30 cellular contexts compared by ENCODE assay signal in genomic region chr4:139200102-139200501, GRCh38.
"Had no signal": no experiment of that assay in that cellular context is flagged by ENCODE, and none has a peak within 500 bp of the region (broad histone marks: within the 10 kb centered on the region; RNA-seq: fewer than 3 reads in every experiment).

No MANE protein-coding gene starts in this region.

- H3K9me3 Mint-ChIP-seq: activated CD4-positive, alpha-beta memory T cell treated with anti-CD3 and anti-CD28 coated beads for 36 hours; activated CD4-positive, alpha-beta T cell treated with anti-CD3 and anti-CD28 coated beads, Interleukin-2, amount 10 ng/mL, durations not matched to agents 24 days and 14 days; activated naive CD4-positive, alpha-beta T cell treated with anti-CD3 and anti-CD28 coated beads, Interleukin-2, amount 10 ng/mL, durations not matched to agents 7 days and 5 days; activated naive CD4-positive, alpha-beta T cell treated with anti-CD3 and anti-CD28 coated beads, Interleukin-2, amount 50 U/mL, for 72 hours; activated naive CD8-positive, alpha-beta T cell treated with anti-CD3 and anti-CD28 coated beads, Interleukin-2, amount 10 ng/mL, durations not matched to agents 7 days and 5 days; activated T-cell treated with anti-CD3 and anti-CD28 coated beads, Interleukin-2, amount 50 U/mL, for 24 hours; central memory CD8-positive, alpha-beta T cell; effector memory CD8-positive, alpha-beta T cell; T-helper 2 cell treated with Interferon-gamma antibody and Interleukin-4, amounts not matched to agents 5 μg/mL and 100 μg/mL, for 36 hours had no signal

- H3K36me3 ChIP-seq: brain microvascular endothelial cell, esophagus muscularis mucosa, gastrocnemius medialis, heart left ventricle had no signal

- H3K4me1 Mint-ChIP-seq: activated CD4-positive, alpha-beta T cell treated with anti-CD3 and anti-CD28 coated beads for 36 hours; activated CD4-positive, alpha-beta T cell treated with anti-CD3 and anti-CD28 coated beads, Interleukin-2, amount 10 ng/mL, durations not matched to agents 24 days and 14 days; activated CD8-positive, alpha-beta memory T cell treated with anti-CD3 and anti-CD28 coated beads, Interleukin-2, amount 10 ng/mL, durations not matched to agents 7 days and 5 days; activated naive CD4-positive, alpha-beta T cell treated with anti-CD3 and anti-CD28 coated beads, Interleukin-2, amount 10 ng/mL, durations not matched to agents 7 days and 5 days; activated naive CD8-positive, alpha-beta T cell treated with anti-CD3 and anti-CD28 coated beads, Interleukin-2, amount 10 ng/mL, durations not matched to agents 7 days and 5 days; central memory CD8-positive, alpha-beta T cell had no signal

- H2AFZ ChIP-seq: hepatocyte had no signal

- H3K4me3 Mint-ChIP-seq: activated CD4-positive, alpha-beta memory T cell treated with anti-CD3 and anti-CD28 coated beads for 36 hours; activated CD4-positive, alpha-beta T cell treated with anti-CD3 and anti-CD28 coated beads for 36 hours; activated CD4-positive, alpha-beta T cell treated with anti-CD3 and anti-CD28 coated beads, Interleukin-2, amount 10 ng/mL, durations not matched to agents 24 days and 14 days; activated CD8-positive, alpha-beta memory T cell treated with anti-CD3 and anti-CD28 coated beads, Interleukin-2, amount 10 ng/mL, durations not matched to agents 7 days and 5 days; activated CD8-positive, alpha-beta T cell treated with anti-CD3 and anti-CD28 coated beads, Interleukin-2, amount 10 ng/mL, durations not matched to agents 7 days and 5 days; activated naive CD4-positive, alpha-beta T cell treated with anti-CD3 and anti-CD28 coated beads, Interleukin-2, amount 10 ng/mL, durations not matched to agents 7 days and 5 days; activated naive CD8-positive, alpha-beta T cell treated with anti-CD3 and anti-CD28 coated beads, Interleukin-2, amount 10 ng/mL, durations not matched to agents 7 days and 5 days; activated T-cell treated with anti-CD3 and anti-CD28 coated beads, Interleukin-2, amount 50 U/mL, for 24 hours; activated T-cell treated with anti-CD3 and anti-CD28 coated beads, Interleukin-2, amount 50 U/mL, for 72 hours; central memory CD8-positive, alpha-beta T cell; dendritic cell treated with granulocyte-macrophage colony-stimulating factor and Interleukin-4, amounts not matched to agents 40 ng/mL and 50 ng/mL, for 4 days; effector memory CD8-positive, alpha-beta T cell; T-helper 2 cell treated with Interferon-gamma antibody and Interleukin-4, amounts not matched to agents 5 μg/mL and 100 μg/mL, for 36 hours had no signal

- H3K27me3 ChIP-seq: brain microvascular endothelial cell, esophagus muscularis mucosa, gastrocnemius medialis, heart left ventricle, hepatocyte had no signal

- H3K4me2 ChIP-seq: hepatocyte had no signal

- H3K9me3 ChIP-seq: esophagus muscularis mucosa, gastrocnemius medialis, heart left ventricle had no signal

- H3K36me3 Mint-ChIP-seq: activated CD4-positive, alpha-beta memory T cell treated with anti-CD3 and anti-CD28 coated beads for 36 hours; activated CD8-positive, alpha-beta memory T cell treated with anti-CD3 and anti-CD28 coated beads, Interleukin-2, amount 10 ng/mL, durations not matched to agents 7 days and 5 days; activated naive CD4-positive, alpha-beta T cell treated with anti-CD3 and anti-CD28 coated beads, Interleukin-2, amount 10 ng/mL, durations not matched to agents 7 days and 5 days; activated naive CD4-positive, alpha-beta T cell treated with anti-CD3 and anti-CD28 coated beads, Interleukin-2, amount 50 U/mL, for 72 hours; activated naive CD8-positive, alpha-beta T cell treated with anti-CD3 and anti-CD28 coated beads, Interleukin-2, amount 10 ng/mL, durations not matched to agents 7 days and 5 days had no signal

- H3K4me3 ChIP-seq: coronary artery, esophagus muscularis mucosa, gastrocnemius medialis, heart left ventricle, hepatocyte had no signal

- H3K27ac ChIP-seq: brain microvascular endothelial cell, coronary artery, esophagus muscularis mucosa, foreskin keratinocyte, gastrocnemius medialis, heart left ventricle, hepatocyte had no signal

- H3K27me3 Mint-ChIP-seq: activated naive CD4-positive, alpha-beta T cell treated with anti-CD3 and anti-CD28 coated beads, Interleukin-2, amount 10 ng/mL, durations not matched to agents 7 days and 5 days; activated T-cell treated with anti-CD3 and anti-CD28 coated beads, Interleukin-2, amount 50 U/mL, for 24 hours; dendritic cell treated with granulocyte-macrophage colony-stimulating factor and Interleukin-4, amounts not matched to agents 40 ng/mL and 50 ng/mL, for 4 days had no signal

- DNase-seq: activated CD4-positive, alpha-beta memory T cell treated with anti-CD3 and anti-CD28 coated beads for 36 hours; activated CD4-positive, alpha-beta T cell treated with anti-CD3 and anti-CD28 coated beads for 36 hours; activated CD4-positive, alpha-beta T cell treated with anti-CD3 and anti-CD28 coated beads, Interleukin-2, amount 10 ng/mL, durations not matched to agents 24 days and 14 days; activated CD4-positive, CD25-positive, alpha-beta regulatory T cell; activated CD4-positive, CD25-positive, alpha-beta regulatory T cell treated with anti-CD3 and anti-CD28 coated beads, Interleukin-2, amount 50 U/mL, for 72 hours; activated CD8-positive, alpha-beta memory T cell treated with anti-CD3 and anti-CD28 coated beads, Interleukin-2, amount 10 ng/mL, durations not matched to agents 7 days and 5 days; activated CD8-positive, alpha-beta memory T cell treated with anti-CD3 and anti-CD28 coated beads, Interleukin-2, amount 50 U/mL, for 4 hours; activated CD8-positive, alpha-beta T cell treated with anti-CD3 and anti-CD28 coated beads, Interleukin-2, amount 10 ng/mL, durations not matched to agents 7 days and 5 days; activated gamma-delta T cell; activated naive CD4-positive, alpha-beta T cell; activated naive CD4-positive, alpha-beta T cell treated with anti-CD3 and anti-CD28 coated beads, Interleukin-2, amount 10 ng/mL, durations not matched to agents 7 days and 5 days; activated naive CD8-positive, alpha-beta T cell treated with anti-CD3 and anti-CD28 coated beads, Interleukin-2, amount 10 ng/mL, durations not matched to agents 7 days and 5 days; activated T-cell treated with anti-CD3 and anti-CD28 coated beads, Interleukin-2, amount 50 U/mL, for 24 hours; activated T-cell treated with anti-CD3 and anti-CD28 coated beads, Interleukin-2, amount 50 U/mL, for 72 hours; brain microvascular endothelial cell; effector CD4-positive, alpha-beta T cell; effector memory CD8-positive, alpha-beta T cell; erythroblast; foreskin keratinocyte; gastrocnemius medialis; glutamatergic neuron; heart left ventricle; T1000 had no signal

- ATAC-seq: activated CD4-positive, alpha-beta T cell treated with anti-CD3 and anti-CD28 coated beads for 36 hours; activated CD8-positive, alpha-beta memory T cell treated with anti-CD3 and anti-CD28 coated beads, Interleukin-2, amount 10 ng/mL, durations not matched to agents 7 days and 5 days; activated CD8-positive, alpha-beta T cell treated with anti-CD3 and anti-CD28 coated beads, Interleukin-2, amount 10 ng/mL, durations not matched to agents 7 days and 5 days; activated naive CD4-positive, alpha-beta T cell treated with anti-CD3 and anti-CD28 coated beads, Interleukin-2, amount 50 U/mL, for 72 hours; activated T-cell treated with anti-CD3 and anti-CD28 coated beads, Interleukin-2, amount 50 U/mL, for 72 hours; effector memory CD8-positive, alpha-beta T cell; foreskin keratinocyte; gastrocnemius medialis; heart left ventricle had no signal

- H3K27ac Mint-ChIP-seq: activated CD4-positive, alpha-beta memory T cell treated with anti-CD3 and anti-CD28 coated beads for 36 hours; activated CD4-positive, alpha-beta T cell treated with anti-CD3 and anti-CD28 coated beads for 36 hours; activated CD4-positive, alpha-beta T cell treated with anti-CD3 and anti-CD28 coated beads, Interleukin-2, amount 10 ng/mL, durations not matched to agents 24 days and 14 days; activated CD8-positive, alpha-beta memory T cell treated with anti-CD3 and anti-CD28 coated beads, Interleukin-2, amount 10 ng/mL, durations not matched to agents 7 days and 5 days; activated CD8-positive, alpha-beta T cell treated with anti-CD3 and anti-CD28 coated beads, Interleukin-2, amount 10 ng/mL, durations not matched to agents 7 days and 5 days; activated naive CD4-positive, alpha-beta T cell treated with anti-CD3 and anti-CD28 coated beads, Interleukin-2, amount 10 ng/mL, durations not matched to agents 7 days and 5 days; activated naive CD4-positive, alpha-beta T cell treated with anti-CD3 and anti-CD28 coated beads, Interleukin-2, amount 50 U/mL, for 72 hours; activated naive CD8-positive, alpha-beta T cell treated with anti-CD3 and anti-CD28 coated beads, Interleukin-2, amount 10 ng/mL, durations not matched to agents 7 days and 5 days; activated T-cell treated with anti-CD3 and anti-CD28 coated beads, Interleukin-2, amount 50 U/mL, for 24 hours; activated T-cell treated with anti-CD3 and anti-CD28 coated beads, Interleukin-2, amount 50 U/mL, for 72 hours; dendritic cell treated with granulocyte-macrophage colony-stimulating factor and Interleukin-4, amounts not matched to agents 40 ng/mL and 50 ng/mL, for 4 days; effector memory CD8-positive, alpha-beta T cell; T-helper 2 cell treated with Interferon-gamma antibody and Interleukin-4, amounts not matched to agents 5 μg/mL and 100 μg/mL, for 36 hours had no signal

- H3K4me1 ChIP-seq: esophagus muscularis mucosa, foreskin keratinocyte, gastrocnemius medialis, heart left ventricle had no signal

- H3K79me2 ChIP-seq: hepatocyte had no signal
